ENCODE assay signal across 28 cellular contexts in genomic region chr15:96472647-96473046, GRCh38.
"Had no signal": no experiment of that assay in that cellular context is flagged by ENCODE, and none has a peak within 500 bp of the region (broad histone marks: within the 10 kb centered on the region; RNA-seq: fewer than 3 reads in every experiment).

No MANE protein-coding gene starts in this region.

- H3K27me3 ChIP-seq: colonic mucosa, foreskin keratinocyte had no signal

- H3K9me3 ChIP-seq: colonic mucosa, esophagus muscularis mucosa, esophagus squamous epithelium, gastrocnemius medialis, gastroesophageal sphincter, heart left ventricle had no signal

- H3K4me1 ChIP-seq: colonic mucosa, esophagus muscularis mucosa, esophagus squamous epithelium, foreskin keratinocyte, gastrocnemius medialis, gastroesophageal sphincter, heart left ventricle had no signal

- H3K4me3 Mint-ChIP-seq: dendritic cell treated with granulocyte-macrophage colony-stimulating factor and Interleukin-4, amounts not matched to agents 40 ng/mL and 50 ng/mL, for 4 days; effector memory CD8-positive, alpha-beta T cell; endodermal cell had no signal

- H3K27ac ChIP-seq: colonic mucosa, coronary artery, dorsolateral prefrontal cortex, epithelial cell of prostate, esophagus muscularis mucosa, esophagus squamous epithelium, foreskin keratinocyte, gastrocnemius medialis, gastroesophageal sphincter, heart left ventricle had no signal

- DNase-seq: colonic mucosa; cortex of kidney; dermis blood vessel endothelial cell; dorsolateral prefrontal cortex; effector CD4-positive, alpha-beta T cell; effector CD8-positive, alpha-beta T cell; effector memory CD4-positive, alpha-beta T cell; effector memory CD8-positive, alpha-beta T cell; endodermal cell; erythroblast; esophagus squamous epithelium; foreskin fibroblast; foreskin keratinocyte; foreskin melanocyte; gastrocnemius medialis; glutamatergic neuron; head of caudate nucleus; heart left ventricle had no signal

- FAIRE-seq: colon, endometrium, endothelial cell of umbilical vein, frontal cortex had no signal

- H3K27me3 Mint-ChIP-seq: effector memory CD8-positive, alpha-beta T cell had no signal

- H3K27ac Mint-ChIP-seq: dendritic cell treated with granulocyte-macrophage colony-stimulating factor and Interleukin-4, amounts not matched to agents 40 ng/mL and 50 ng/mL, for 4 days; effector memory CD8-positive, alpha-beta T cell; endodermal cell had no signal

- H3K36me3 ChIP-seq: colonic mucosa, esophagus muscularis mucosa, esophagus squamous epithelium, gastrocnemius medialis, gastroesophageal sphincter, heart left ventricle had no signal

- H3K9me3 Mint-ChIP-seq: dendritic cell treated with granulocyte-macrophage colony-stimulating factor and Interleukin-4, amounts not matched to agents 40 ng/mL and 50 ng/mL, for 4 days; endodermal cell had no signal

- H3K4me3 ChIP-seq: colonic mucosa, coronary artery, dorsolateral prefrontal cortex, esophagus muscularis mucosa, esophagus squamous epithelium, gastrocnemius medialis, gastroesophageal sphincter, heart left ventricle had no signal

- ATAC-seq: effector memory CD8-positive, alpha-beta T cell; esophagus mucosa; foreskin keratinocyte; gastrocnemius medialis; gastroesophageal sphincter; heart left ventricle had no signal
